In genomic region chr2:136741471-136741870, GRCh38 we compare ENCODE assay signal across 33 cellular contexts. TPM values are rescaled to one million over a fixed set of nuclear protein-coding genes. Genes with fewer than 3 reads are reported as not detected.
"Had no signal": no experiment of that assay in that cellular context is flagged by ENCODE, and none has a peak within 500 bp of the region (broad histone marks: within the 10 kb centered on the region; RNA-seq: fewer than 3 reads in every experiment).

No MANE protein-coding gene starts in this region.

- H3K9me3 ChIP-seq: MG63 had no signal

- DNase-seq: Karpas-422, MG63, MM.1S, NCI-H1048, NCI-H1092, NCI-H1092 treated with DMSO at 0.1 percent for 48 hours, NCI-H1105, NCI-H1105 treated with DMSO at 0.1 percent for 48 hours, NCI-H1417, NCI-H1417 treated with DMSO at 0.1 percent for 48 hours, NCI-H1436, NCI-H1436 treated with DMSO at 0.1 percent for 48 hours, NCI-H146, NCI-H1694, NCI-H1694 treated with DMSO at 0.1 percent for 48 hours, NCI-H187, NCI-H187 treated with DMSO at 0.1 percent for 48 hours, NCI-H1930, NCI-H2029 treated with DMSO at 0.1 percent for 48 hours, NCI-H2081, NCI-H2081 treated with DMSO at 0.1 percent for 48 hours, NCI-H2107, NCI-H2171, NCI-H2171 treated with DMSO at 0.1 percent for 48 hours, NCI-H2227 treated with DMSO at 0.1 percent for 48 hours, NCI-H226, NCI-H345, NCI-H510A, NCI-H510A treated with DMSO at 0.1 percent for 48 hours, NCI-H524, NCI-H524 treated with DMSO at 0.1 percent for 48 hours had no signal

- H3K4me3 ChIP-seq: MG63 had no signal

- H3K36me3 ChIP-seq: MG63 had no signal

RNA-seq across cellular contexts. Expression of gene THSD7B, which starts 23.9 kb away (rescaled TPM):
- total RNA-seq: LHCN-M2, MCF 10A had no signal
